ENCODE assay signal across 1 cellular context in genomic region chr22:44179989-44180705, GRCh38.
TF ChIP-seq lines count a peak whose summit lies in the region.

No MANE protein-coding gene starts in this region.

TF ChIP-seq in HepG2, 621 proteins besides CTCF, POLR2A, EP300 and RAD21:
- TF ChIP-seq MNT (IDR thresholded peaks at IDR 0.05) (no peak), SIX1 (CRISPR knock-in tag; IDR thresholded peaks at IDR 0.05; ENCODE audit: borderline replicate concordance) (no peak), ZNF17 (CRISPR knock-in tag; IDR thresholded peaks at IDR 0.05) (no peak), GLI4 (CRISPR knock-in tag; IDR thresholded peaks at IDR 0.05; ENCODE audit: borderline replicate concordance) (no peak), MIXL1 (CRISPR knock-in tag; IDR thresholded peaks at IDR 0.05) (no peak), KDM2A (CRISPR knock-in tag; IDR thresholded peaks at IDR 0.05; ENCODE audit: borderline replicate concordance, low read depth) (no peak), POGZ (CRISPR knock-in tag; IDR thresholded peaks at IDR 0.05) (no peak), IRF1 (CRISPR knock-in tag; IDR thresholded peaks at IDR 0.05; ENCODE audit: low read depth) (no peak), TEAD3 (CRISPR knock-in tag; optimal IDR thresholded peaks at IDR 0.05; ENCODE audit: borderline replicate concordance) (no peak), ZMAT3 (CRISPR knock-in tag; conservative IDR thresholded peaks at IDR 0.05) (no peak), MZF1 (CRISPR knock-in tag; IDR thresholded peaks at IDR 0.05; ENCODE audit: borderline replicate concordance) (no peak)
